26 cellular contexts compared by ENCODE assay signal in genomic region chr6:126123226-126123625, GRCh38.
DNase-seq lines count a peak whose midpoint lies in the region; ATAC-seq and TF ChIP-seq lines count a peak whose summit lies in the region.
"Had no signal": no experiment of that assay in that cellular context is flagged by ENCODE, and none has a peak within 500 bp of the region (broad histone marks: within the 10 kb centered on the region; RNA-seq: fewer than 3 reads in every experiment).

No MANE protein-coding gene starts in this region.

- no peak overlapping the region for H2AFZ ChIP-seq in mesenchymal stem cell (ENCODE audit: low read depth, low read length)
- H2AFZ ChIP-seq: neural progenitor cell had no signal

- H2BK15ac ChIP-seq in mesenchymal stem cell (ENCODE audit: low read depth, poor library complexity, severe bottlenecking) = no peak overlapping the region

- H3K79me1 ChIP-seq in mesenchymal stem cell (replicated peaks; ENCODE audit: low read length, poor library complexity, severe bottlenecking) = no peaks in the 10 kb centered on the region

- peaks cover 12% of the 10 kb centered on the region for H3K4me1 Mint-ChIP-seq in endodermal cell
- H3K4me1 Mint-ChIP-seq: activated naive CD8-positive, alpha-beta T cell treated with anti-CD3 and anti-CD28 coated beads for 36 hours; immature natural killer cell had no signal

- no peak overlapping the region for H2BK12ac ChIP-seq in mesenchymal stem cell (ENCODE audit: low read length in 2 of 2)

- no peaks in the 10 kb centered on the region for H3K9me3 Mint-ChIP-seq in endodermal cell
- H3K9me3 Mint-ChIP-seq: activated CD8-positive, alpha-beta T cell treated with anti-CD3 and anti-CD28 coated beads for 36 hours; activated naive CD8-positive, alpha-beta T cell treated with anti-CD3 and anti-CD28 coated beads for 36 hours; neural progenitor cell had no signal

- H3K9me3 ChIP-seq in BE2C (no peaks in the 10 kb centered on the region), endodermal cell (ENCODE audit: control insufficient read depth, low read length) (no peaks in the 10 kb centered on the region), mesenchymal stem cell (ENCODE audit: control insufficient read depth, low read length) (no peaks in the 10 kb centered on the region)
- H3K9me3 ChIP-seq: A549, lower lobe of right lung had no signal

- H3K14ac ChIP-seq in mesenchymal stem cell (ENCODE audit: low read length in 2 of 2) = no peak overlapping the region

- no peak overlapping the region for H3K4me3 ChIP-seq in BE2C (ENCODE audit: low read depth, low read length)
- no peak overlapping the region for H3K4me3 ChIP-seq in endodermal cell (ENCODE audit: low read length)
- H3K4me3 ChIP-seq in mesenchymal stem cell (ENCODE audit: insufficient read depth in 1 of 2, low read depth in 1 of 2, low read length in 2 of 2) = no peak overlapping the region
- H3K4me3 ChIP-seq: A549, lower lobe of right lung, neural progenitor cell had no signal

- H3K9ac ChIP-seq in endodermal cell (ENCODE audit: extremely low read depth, low read length, poor library complexity, severe bottlenecking) = no peak overlapping the region
- no peak overlapping the region for H3K9ac ChIP-seq in mesenchymal stem cell (ENCODE audit: low read length)
- H3K9ac ChIP-seq: KMS-11, neural progenitor cell had no signal

- no peak overlapping the region for H3K4me2 ChIP-seq in mesenchymal stem cell (ENCODE audit: low read length, poor library complexity, severe bottlenecking)
- H3K4me2 ChIP-seq: A549, KMS-11, neural progenitor cell had no signal

- no peak for TF ChIP-seq CTCF in BE2C (IDR thresholded peaks at IDR 0.05; ENCODE audit: low read depth, low read length)
- no peak for TF ChIP-seq CTCF in endodermal cell (conservative IDR thresholded peaks at IDR 0.05)

- no peak overlapping the region for H3K4ac ChIP-seq in mesenchymal stem cell (ENCODE audit: low read depth in 1 of 2, low read length in 2 of 2)

- no peak overlapping the region for H2AK5ac ChIP-seq in mesenchymal stem cell (ENCODE audit: low read length, severe bottlenecking)

- no peak overlapping the region for H3K18ac ChIP-seq in mesenchymal stem cell (ENCODE audit: low read depth in 1 of 2, low read length in 2 of 2)

- H3K36me3 ChIP-seq in BE2C (no peaks in the 10 kb centered on the region), endodermal cell (ENCODE audit: control insufficient read depth, insufficient read depth, low read length) (no peaks in the 10 kb centered on the region), mesenchymal stem cell (ENCODE audit: control insufficient read depth in 1 of 2, insufficient read depth in 2 of 2, low read depth in 1 of 2, low read length in 2 of 2) (no peaks in the 10 kb centered on the region)
- H3K36me3 ChIP-seq: lower lobe of right lung, neural progenitor cell had no signal

- no peak overlapping the region for H4K8ac ChIP-seq in mesenchymal stem cell (ENCODE audit: low read length)

- DNase-seq in BE2C = peak; percentile 47
- DNase-seq in OCI-M2 (lab: John Stamatoyannopoulos, UW; ENCODE audit: unreplicated experiment) = peak; percentile 46
- DNase-seq in endodermal cell = no peak
- DNase-seq in mesenchymal stem cell = peak; percentile 60
- no peak for DNase-seq in AG08396 (ENCODE audit: low spot score)
- DNase-seq in NCI-H345 (lab: John Stamatoyannopoulos, UW) = no peak
- DNase-seq in NCI-H2081 (lab: John Stamatoyannopoulos, UW) = no peak
- DNase-seq: activated CD8-positive, alpha-beta T cell treated with anti-CD3 and anti-CD28 coated beads for 36 hours; activated naive CD8-positive, alpha-beta T cell treated with anti-CD3 and anti-CD28 coated beads for 36 hours; effector CD4-positive, alpha-beta T cell; foreskin melanocyte; GF-D8; GOT3; immature natural killer cell; lower lobe of right lung; MV-4-11; NCI-H1694; NCI-H2171 treated with DMSO at 0.1 percent for 48 hours; NCI-H69; substantia nigra; T-helper 9 cell had no signal

- no peak overlapping the region for H3K27ac ChIP-seq in endodermal cell (ENCODE audit: low read depth, low read length)
- no peak overlapping the region for H3K27ac ChIP-seq in mesenchymal stem cell (ENCODE audit: low read length, poor library complexity, severe bottlenecking)
- H3K27ac ChIP-seq: A549, KMS-11, lower lobe of right lung, neural progenitor cell had no signal

- H3K4me3 Mint-ChIP-seq in endodermal cell = no peak overlapping the region
- H3K4me3 Mint-ChIP-seq: activated CD8-positive, alpha-beta T cell treated with anti-CD3 and anti-CD28 coated beads for 36 hours; activated naive CD8-positive, alpha-beta T cell treated with anti-CD3 and anti-CD28 coated beads for 36 hours; immature natural killer cell; neural progenitor cell had no signal

- no peak overlapping the region for H4K91ac ChIP-seq in mesenchymal stem cell (ENCODE audit: low read length)

- no peak overlapping the region for H3K23ac ChIP-seq in mesenchymal stem cell (ENCODE audit: low read length in 2 of 2)

- ATAC-seq in HG03565 (IDR thresholded peaks at IDR 0.05; ENCODE audit: unreplicated experiment) = no peak
- ATAC-seq: A549; activated CD8-positive, alpha-beta T cell treated with anti-CD3 and anti-CD28 coated beads for 36 hours; lower lobe of right lung had no signal

- H3K27ac Mint-ChIP-seq in endodermal cell = peak overlapping the region; percentile 59
- H3K27ac Mint-ChIP-seq: activated CD8-positive, alpha-beta T cell treated with anti-CD3 and anti-CD28 coated beads for 36 hours; activated naive CD8-positive, alpha-beta T cell treated with anti-CD3 and anti-CD28 coated beads for 36 hours; immature natural killer cell; neural progenitor cell; progenitor cell of endocrine pancreas had no signal

- no peaks in the 10 kb centered on the region for H3K36me3 Mint-ChIP-seq in endodermal cell (ENCODE audit: low read depth)
- H3K36me3 Mint-ChIP-seq: immature natural killer cell had no signal

- H3K27me3 ChIP-seq in BE2C (no peaks in the 10 kb centered on the region), endodermal cell (ENCODE audit: control insufficient read depth, insufficient read depth, low read length, poor library complexity, severe bottlenecking) (no peaks in the 10 kb centered on the region), mesenchymal stem cell (ENCODE audit: control insufficient read depth in 1 of 2, insufficient read depth in 1 of 2, low read length in 2 of 2) (no peaks in the 10 kb centered on the region)
- H3K27me3 ChIP-seq: neural progenitor cell had no signal

- H2BK120ac ChIP-seq in mesenchymal stem cell (ENCODE audit: low read depth, low read length) = no peak overlapping the region

- H2BK5ac ChIP-seq in mesenchymal stem cell (ENCODE audit: low read depth, low read length, poor library complexity, severe bottlenecking) = no peak overlapping the region

- H3K4me1 ChIP-seq in BE2C (peaks cover 11% of the 10 kb centered on the region), endodermal cell (ENCODE audit: control insufficient read depth, insufficient read depth, low read length) (no peaks in the 10 kb centered on the region), mesenchymal stem cell (ENCODE audit: control insufficient read depth, insufficient read depth, low read depth, low read length) (no peaks in the 10 kb centered on the region)
- H3K4me1 ChIP-seq: A549, lower lobe of right lung, neural progenitor cell had no signal

- no peaks in the 10 kb centered on the region for H3K27me3 Mint-ChIP-seq in endodermal cell (ENCODE audit: insufficient read depth)
- H3K27me3 Mint-ChIP-seq: activated CD8-positive, alpha-beta T cell treated with anti-CD3 and anti-CD28 coated beads for 36 hours; activated naive CD8-positive, alpha-beta T cell treated with anti-CD3 and anti-CD28 coated beads for 36 hours; progenitor cell of endocrine pancreas had no signal

- 83 to 90% methylated on average over 2 to 4 of the region's 4 CpGs for WGBS in endodermal cell (ENCODE audit: insufficient coverage in 1 of 2, insufficient read length in 1 of 2), 2 experiments
- 8% methylated on average over 4 of the region's 4 CpGs for WGBS in mesenchymal stem cell

Comparison
In these comparisons a context has a peak if more than half of its experiments do, and no peak if none do; other contexts are left out.
1. DNase-seq: peak in BE2C (single experiment), OCI-M2 (single experiment) and mesenchymal stem cell (single experiment); none in endodermal cell (single experiment), AG08396 (single experiment), NCI-H345 (single experiment) and NCI-H2081 (0 of 2).